9 cellular contexts compared by ENCODE assay signal in genomic region chr1:23792151-23792945, GRCh38. TPM values are rescaled to one million over a fixed set of nuclear protein-coding genes. Genes with fewer than 3 reads are reported as not detected.
A peak's percentile ranks its signal among the peaks of the same experiment; 100 is the strongest.
DNase-seq lines count a peak whose midpoint lies in the region; ATAC-seq, FAIRE-seq and TF ChIP-seq lines count a peak whose summit lies in the region.
"Had no signal": no experiment of that assay in that cellular context is flagged by ENCODE, and none has a peak within 500 bp of the region (broad histone marks: within the 10 kb centered on the region; RNA-seq: fewer than 3 reads in every experiment).

No MANE protein-coding gene starts in this region.

- no peak for FAIRE-seq in K562 (lab: Jason Lieb, UNC)
- FAIRE-seq: G401.6 had no signal

- H4K20me1 ChIP-seq in K562 (replicated peaks; ENCODE audit: control insufficient read depth, insufficient read depth, low read length): peaks cover 3% of the 10 kb centered on the region; the same call in 1 of the 2 replicates

- in situ Hi-C loops in K562 (cut with MboI): no loop called here

- CTCF ChIA-PET in K562 (lab: Yijun Ruan, JAX; ENCODE audit: low intra/inter-chr PET ratio): no interaction called here

- TF ChIP-seq POLR2A in heart left ventricle (IDR thresholded peaks at IDR 0.05) (no peak), K562 (conservative IDR thresholded peaks at IDR 0.05) (no peak)

- H3K4me2 ChIP-seq in K562 (ENCODE audit: insufficient read depth, low read length): peak overlapping the region; percentile 98

- H3K9me3 ChIP-seq in heart left ventricle (no peaks in the 10 kb centered on the region), K562 (replicated peaks; ENCODE audit: control insufficient read depth, insufficient read depth, low read depth, low read length) (no peaks in the 10 kb centered on the region), lung (ENCODE audit: control insufficient read depth in 2 of 2, insufficient read depth in 1 of 2, low read length in 1 of 2) (peaks cover 0 to 3% of the 10 kb centered on the region in 2 donors), upper lobe of right lung (no peaks in the 10 kb centered on the region)

- DNase-seq in heart left ventricle (peak in 1 of 5 donors; percentile 36), left cardiac atrium (no peak), K562 (ENCODE audit: extremely low read depth in 1 of 4, low spot score in 3 of 4) (no peak), lung (ENCODE audit: low spot score) (no peak), upper lobe of right lung (peak; percentile 67), SW480 (ENCODE audit: low spot score) (no peak), GOT3 (lab: John Stamatoyannopoulos, UW) (no peak), NCI-H2029 (lab: John Stamatoyannopoulos, UW) (no peak)

- H3K4me1 ChIP-seq in heart left ventricle (peaks cover 4 to 40% (median 27%) of the 10 kb centered on the region in 12 donors), K562 (replicated peaks in 1 of 2; ENCODE audit: control insufficient read depth in 2 of 2, insufficient read depth in 2 of 2, low read length in 2 of 2) (peaks cover 31 to 52% of the 10 kb centered on the region in 2 experiments), lung (ENCODE audit: control insufficient read depth in 2 of 2, insufficient read depth in 2 of 2, low read length in 2 of 2) (peaks cover 5 to 13% of the 10 kb centered on the region in 2 donors), upper lobe of right lung (peaks cover 25% of the 10 kb centered on the region)

- peak overlapping the region; percentile 39 to 92; a peak in 3 of 4 replicates for H3K9ac ChIP-seq in K562 (ENCODE audit: insufficient read depth in 1 of 2, low read depth in 2 of 2, low read length in 2 of 2)

- peaks cover 29% of the 10 kb centered on the region for H3K79me2 ChIP-seq in K562 (ENCODE audit: control insufficient read depth, insufficient read depth, low read length)

- H3K9me1 ChIP-seq in K562 (ENCODE audit: control insufficient read depth, insufficient read depth, low read length): no peaks in the 10 kb centered on the region

- TF ChIP-seq EP300 in K562 (IDR thresholded peaks at IDR 0.05; ENCODE audit: low read length): no peak

- H3K4me3 ChIP-seq in heart left ventricle (peak overlapping the region in 10 of 12 donors; percentile 48 to 90 (median 78)), K562 (peak overlapping the region; percentile 58), lung (peak overlapping the region; percentile 8), upper lobe of right lung (peak overlapping the region; percentile 91)

- TF ChIP-seq CTCF in heart left ventricle (IDR thresholded peaks at IDR 0.05): no peak
- no peak for TF ChIP-seq CTCF in K562 (IDR thresholded peaks at IDR 0.05 in 2 of 3, conservative IDR thresholded peaks at IDR 0.05 in 1 of 3; ENCODE audit: insufficient read depth in 2 of 3, low read depth in 1 of 3, low read length in 3 of 3)
- TF ChIP-seq CTCF in lung (IDR thresholded peaks at IDR 0.05; ENCODE audit: control extremely low read depth, extremely low read depth): no peak
- TF ChIP-seq CTCF in upper lobe of right lung (IDR thresholded peaks at IDR 0.05): no peak

- 60 to 69% (median 68%) methylated on average over 19 of the region's 19 CpGs for WGBS in heart left ventricle, 4 donors
- WGBS in K562 (ENCODE audit: insufficient coverage, low coverage, missing lambda C conversion rate): 64% methylated on average over 18 of the region's 19 CpGs
- 64 to 82% methylated on average over 15 to 19 of the region's 19 CpGs for WGBS in lung, 2 donors

- intact Hi-C loops in heart left ventricle (cut with DNase I): no loop called here
- intact Hi-C loops in left cardiac atrium (cut with DNase I): no loop called here
- intact Hi-C loops in K562 (cut with micrococcal nuclease): no loop called here
- intact Hi-C loops in upper lobe of right lung (cut with DNase I): no loop called here

- no TSS peak for BruUV-seq in K562 (replicated peaks; lab: Mats Ljungman, UMichigan)

- H3K36me3 ChIP-seq in heart left ventricle: peaks cover 0 to 53% (median 29%) of the 10 kb centered on the region in 9 donors
- peaks cover 60% of the 10 kb centered on the region for H3K36me3 ChIP-seq in K562 (ENCODE audit: control insufficient read depth, insufficient read depth, low read length)
- H3K36me3 ChIP-seq in lung (ENCODE audit: control insufficient read depth in 2 of 2, insufficient read depth in 2 of 2, low read length in 2 of 2): peaks cover 0 to 41% of the 10 kb centered on the region in 2 donors
- H3K36me3 ChIP-seq in upper lobe of right lung: peaks cover 54% of the 10 kb centered on the region

- no peak overlapping the region for H2AFZ ChIP-seq in K562 (ENCODE audit: low read depth, low read length)

- ATAC-seq in heart left ventricle (no peak), left cardiac atrium (no peak), K562 (no peak), lung (ENCODE audit: insufficient read depth, low FRiP score) (no peak), upper lobe of right lung (no peak)

- POLR2A ChIA-PET in K562 (lab: Yijun Ruan, JAX): interaction anchor here (0.6 to 10.2 kb wide), 7 partner anchors 8 to 97 kb away, joined by 3 to 197 read pairs (median 11); partner anchors contain the start of genes GALE and PITHD1

- TF ChIP-seq RAD21 in K562 (CRISPR knock-in tag; conservative IDR thresholded peaks at IDR 0.05 in 1 of 2, IDR thresholded peaks at IDR 0.05 in 1 of 2): no peak

- no peaks in the 10 kb centered on the region for H3K27me3 ChIP-seq in heart left ventricle
- no peaks in the 10 kb centered on the region for H3K27me3 ChIP-seq in K562 (ENCODE audit: control insufficient read depth in 2 of 2, insufficient read depth in 2 of 2, low read length in 2 of 2)
- no peaks in the 10 kb centered on the region for H3K27me3 ChIP-seq in lung (ENCODE audit: control insufficient read depth, insufficient read depth)
- no peaks in the 10 kb centered on the region for H3K27me3 ChIP-seq in upper lobe of right lung

- H3K27ac ChIP-seq in heart left ventricle (peak overlapping the region in 5 of 12 donors; percentile 24 to 87 (median 59)), K562 (ENCODE audit: extremely low read depth, low read depth, low read length) (peak overlapping the region; percentile 47), lung (ENCODE audit: low read depth in 1 of 2, low read length in 1 of 2) (peak overlapping the region in 1 of 2 donors; percentile 54), upper lobe of right lung (peak overlapping the region; percentile 17)

RNA-seq across cellular contexts. Expression of gene LYPLA2, which starts 1.4 kb away (rescaled TPM):
- 10 to 100 TPM; 23.5 to 53.6 (median 29.5) TPM for total RNA-seq in heart left ventricle
- polyA plus RNA-seq in heart left ventricle: 10 to 100 TPM; 22.2 to 63.3 TPM
- 10 to 100 TPM; 32.3 to 36.4 TPM for total RNA-seq in left cardiac atrium
- 27.3 and 126 TPM in 2 replicates for total RNA-seq in K562 (2011; cell fraction: chromatin; rRNA removed; ENCODE audit: low replicate concordance)
- total RNA-seq in K562 (2011; cell fraction: nucleolus; rRNA removed): 89.4 and 103 TPM in 2 replicates
- total RNA-seq in K562 (2011; cell fraction: nucleoplasm; rRNA removed): 56.7 and 62.0 TPM in 2 replicates
- 126 and 144 TPM in 2 replicates for total RNA-seq in K562 (2014; rRNA removed)
- total RNA-seq in K562 (2014; rRNA removed; fragmentation: Illumina TruSeq; extraction: Trizol): 17.4 and 25.8 TPM in 2 replicates
- 56.5 and 58.4 TPM in 2 replicates for total RNA-seq in K562 (2015; rRNA removed; fragmentation: Illumina TruSeq; extraction: Trizol)
- total RNA-seq in K562 (2021): 108 and 109 TPM in 2 replicates
- 60.1 and 72.7 TPM in 2 replicates for polyA plus RNA-seq in K562 (2011; rRNA removed)
- 89.6 and 223 TPM in 2 replicates for polyA plus RNA-seq in K562 (2011; cell fraction: cytosol; rRNA removed)
- 141 and 217 TPM in 2 replicates for polyA plus RNA-seq in K562 (2011; cell fraction: nucleus; rRNA removed)
- polyA plus RNA-seq in K562 (2012): 97.6 and 103 TPM in 2 replicates
- 90.2 and 141 TPM in 2 replicates for polyA plus RNA-seq in K562 (2014; fragmentation: Illumina TruSeq; extraction: Trizol)
- 1 to 10 TPM; 3.9 to 9.9 TPM for polyA plus RNA-seq in K562 (2014; fragmentation: Nextera tagmentation; extraction: Ambion mirVana)
- polyA plus RNA-seq in K562 (2014; rRNA removed): 127 and 128 TPM in 2 replicates
- polyA minus RNA-seq in K562 (2011; rRNA and poly(A)+ RNA removed): 21.3 and 39.9 TPM in 2 replicates
- polyA minus RNA-seq in K562 (2011; cell fraction: cytosol; rRNA and poly(A)+ RNA removed): 64.0 and 69.4 TPM in 2 replicates
- polyA minus RNA-seq in K562 (2011; cell fraction: nucleus; rRNA and poly(A)+ RNA removed): 25.7 and 26.4 TPM in 2 replicates
- total RNA-seq in lung: 10 to 100 TPM; 30.9 to 66.8 TPM
- polyA plus RNA-seq in lung: 10 to 100 TPM; 67.1 to 83.1 TPM
- 45.9 TPM for total RNA-seq in upper lobe of right lung

RNA-seq across cellular contexts. Expression of gene GALE, which starts 8.2 kb away (rescaled TPM):
- 10 to 100 TPM in 2 of 9 donors, 1 to 10 TPM in 7; 6.2 to 13.8 (median 8.9) TPM for total RNA-seq in heart left ventricle
- polyA plus RNA-seq in heart left ventricle: 10 to 100 TPM; 14.8 to 20.8 TPM
- 10 to 100 TPM in 1 of 2 donors, 1 to 10 TPM in 1; 9.7 to 16.0 TPM for total RNA-seq in left cardiac atrium
- 48.0 and 134 TPM in 2 replicates for total RNA-seq in K562 (2011; cell fraction: chromatin; rRNA removed; ENCODE audit: low replicate concordance)
- total RNA-seq in K562 (2011; cell fraction: nucleolus; rRNA removed): 107 and 108 TPM in 2 replicates
- 54.4 and 66.4 TPM in 2 replicates for total RNA-seq in K562 (2011; cell fraction: nucleoplasm; rRNA removed)
- 130 and 133 TPM in 2 replicates for total RNA-seq in K562 (2014; rRNA removed)
- 36.8 and 48.3 TPM in 2 replicates for total RNA-seq in K562 (2014; rRNA removed; fragmentation: Illumina TruSeq; extraction: Trizol)
- total RNA-seq in K562 (2015; rRNA removed; fragmentation: Illumina TruSeq; extraction: Trizol): 86.2 and 91.3 TPM in 2 replicates
- total RNA-seq in K562 (2021): 108 and 112 TPM in 2 replicates
- polyA plus RNA-seq in K562 (2011; rRNA removed): 88.3 and 104 TPM in 2 replicates
- polyA plus RNA-seq in K562 (2011; cell fraction: cytosol; rRNA removed): 132 and 175 TPM in 2 replicates
- 105 and 111 TPM in 2 replicates for polyA plus RNA-seq in K562 (2011; cell fraction: nucleus; rRNA removed)
- polyA plus RNA-seq in K562 (2012): 89.3 and 129 TPM in 2 replicates
- 96.6 and 108 TPM in 2 replicates for polyA plus RNA-seq in K562 (2014; fragmentation: Illumina TruSeq; extraction: Trizol)
- 10 to 100 TPM in 1 of 2 experiments, 1 to 10 TPM in 1; 8.4 to 48.4 TPM for polyA plus RNA-seq in K562 (2014; fragmentation: Nextera tagmentation; extraction: Ambion mirVana)
- 125 and 139 TPM in 2 replicates for polyA plus RNA-seq in K562 (2014; rRNA removed)
- polyA minus RNA-seq in K562 (2011; rRNA and poly(A)+ RNA removed): 33.6 and 40.5 TPM in 2 replicates
- 29.0 and 36.3 TPM in 2 replicates for polyA minus RNA-seq in K562 (2011; cell fraction: cytosol; rRNA and poly(A)+ RNA removed)
- polyA minus RNA-seq in K562 (2011; cell fraction: nucleus; rRNA and poly(A)+ RNA removed): 28.5 and 41.0 TPM in 2 replicates
- 10 to 100 TPM; 21.4 to 83.9 TPM for total RNA-seq in lung
- polyA plus RNA-seq in lung: 100 to 1,000 TPM in 1 of 2 donors, 10 to 100 TPM in 1; 76.0 to 146 TPM
- total RNA-seq in upper lobe of right lung: 62.9 TPM

RNA-seq across cellular contexts. Expression of gene PITHD1, which starts 14.1 kb away (rescaled TPM):
- total RNA-seq in heart left ventricle (10 to 100 TPM; 34.8 to 59.2 (median 46.2) TPM), left cardiac atrium (10 to 100 TPM; 34.9 to 39.6 TPM), K562 (2014; rRNA removed) (149 and 175 TPM in 2 replicates), K562 (2014; rRNA removed; fragmentation: Illumina TruSeq; extraction: Trizol) (172 and 175 TPM in 2 replicates), K562 (2015; rRNA removed; fragmentation: Illumina TruSeq; extraction: Trizol) (144 and 151 TPM in 2 replicates), K562 (2021) (126 and 141 TPM in 2 replicates), lung (10 to 100 TPM; 44.7 to 55.7 TPM), upper lobe of right lung (46.5 TPM)
- polyA plus RNA-seq in heart left ventricle (10 to 100 TPM; 31.8 to 86.4 TPM), K562 (2011; rRNA removed) (159 and 167 TPM in 2 replicates), K562 (2014; fragmentation: Illumina TruSeq; extraction: Trizol) (133 and 138 TPM in 2 replicates), K562 (2014; fragmentation: Nextera tagmentation; extraction: Ambion mirVana) (10 to 100 TPM; 46.5 to 51.7 TPM), K562 (2014; rRNA removed) (159 and 175 TPM in 2 replicates), lung (10 to 100 TPM; 39.2 to 50.0 TPM)
- total RNA-seq in K562 (2011; cell fraction: chromatin; rRNA removed; ENCODE audit: low replicate concordance): 96.3 and 113 TPM in 2 replicates
- 53.2 and 60.7 TPM in 2 replicates for total RNA-seq in K562 (2011; cell fraction: nucleolus; rRNA removed)
- total RNA-seq in K562 (2011; cell fraction: nucleoplasm; rRNA removed): 112 and 144 TPM in 2 replicates
- 81.9 and 157 TPM in 2 replicates for polyA plus RNA-seq in K562 (2011; cell fraction: cytosol; rRNA removed)
- polyA plus RNA-seq in K562 (2011; cell fraction: nucleus; rRNA removed): 74.8 and 105 TPM in 2 replicates
- 80.0 and 120 TPM in 2 replicates for polyA plus RNA-seq in K562 (2012)
- 59.4 and 74.4 TPM in 2 replicates for polyA minus RNA-seq in K562 (2011; rRNA and poly(A)+ RNA removed)
- polyA minus RNA-seq in K562 (2011; cell fraction: cytosol; rRNA and poly(A)+ RNA removed): 29.4 and 34.5 TPM in 2 replicates
- 17.0 and 32.8 TPM in 2 replicates for polyA minus RNA-seq in K562 (2011; cell fraction: nucleus; rRNA and poly(A)+ RNA removed)

RNA-seq across cellular contexts. Expression of gene HMGCL, which starts 32.9 kb away (rescaled TPM):
- 10 to 100 TPM; 22.0 to 44.3 (median 41.1) TPM for total RNA-seq in heart left ventricle
- polyA plus RNA-seq in heart left ventricle: 10 to 100 TPM; 24.3 to 27.8 TPM
- total RNA-seq in left cardiac atrium: 10 to 100 TPM; 23.1 to 23.4 TPM
- total RNA-seq in K562 (2011; cell fraction: chromatin; rRNA removed; ENCODE audit: low replicate concordance): 44.6 and 54.9 TPM in 2 replicates
- 33.6 and 36.7 TPM in 2 replicates for total RNA-seq in K562 (2011; cell fraction: nucleolus; rRNA removed)
- 43.8 and 70.2 TPM in 2 replicates for total RNA-seq in K562 (2011; cell fraction: nucleoplasm; rRNA removed)
- 24.2 TPM in 2 replicates for total RNA-seq in K562 (2014; rRNA removed)
- total RNA-seq in K562 (2014; rRNA removed; fragmentation: Illumina TruSeq; extraction: Trizol): 14.7 and 18.8 TPM in 2 replicates
- 15.5 and 18.0 TPM in 2 replicates for total RNA-seq in K562 (2015; rRNA removed; fragmentation: Illumina TruSeq; extraction: Trizol)
- total RNA-seq in K562 (2021): 19.5 and 20.3 TPM in 2 replicates
- 37.8 and 43.1 TPM in 2 replicates for polyA plus RNA-seq in K562 (2011; rRNA removed)
- polyA plus RNA-seq in K562 (2011; cell fraction: cytosol; rRNA removed): 29.4 and 39.5 TPM in 2 replicates
- 22.1 and 29.0 TPM in 2 replicates for polyA plus RNA-seq in K562 (2011; cell fraction: nucleus; rRNA removed)
- 21.8 and 49.2 TPM in 2 replicates for polyA plus RNA-seq in K562 (2012)
- 22.6 and 23.9 TPM in 2 replicates for polyA plus RNA-seq in K562 (2014; fragmentation: Illumina TruSeq; extraction: Trizol)
- 10 to 100 TPM; 73.0 to 82.2 TPM for polyA plus RNA-seq in K562 (2014; fragmentation: Nextera tagmentation; extraction: Ambion mirVana)
- polyA plus RNA-seq in K562 (2014; rRNA removed): 23.2 and 24.6 TPM in 2 replicates
- 26.6 and 26.7 TPM in 2 replicates for polyA minus RNA-seq in K562 (2011; rRNA and poly(A)+ RNA removed)
- polyA minus RNA-seq in K562 (2011; cell fraction: cytosol; rRNA and poly(A)+ RNA removed): 9.7 and 10.6 TPM in 2 replicates
- polyA minus RNA-seq in K562 (2011; cell fraction: nucleus; rRNA and poly(A)+ RNA removed): 8.5 and 13.7 TPM in 2 replicates
- total RNA-seq in lung: 10 to 100 TPM; 46.6 to 47.6 TPM
- polyA plus RNA-seq in lung: 10 to 100 TPM; 33.3 to 41.2 TPM
- total RNA-seq in upper lobe of right lung: 40.1 TPM

RNA-seq across cellular contexts. Expression of gene ELOA, which starts 49.1 kb away (rescaled TPM):
- total RNA-seq in heart left ventricle (10 to 100 TPM; 28.9 to 45.8 (median 34.3) TPM), left cardiac atrium (10 to 100 TPM; 30.0 to 30.2 TPM), K562 (2014; rRNA removed) (61.3 and 70.8 TPM in 2 replicates), K562 (2014; rRNA removed; fragmentation: Illumina TruSeq; extraction: Trizol) (74.1 and 75.8 TPM in 2 replicates), K562 (2015; rRNA removed; fragmentation: Illumina TruSeq; extraction: Trizol) (77.6 and 80.0 TPM in 2 replicates), K562 (2021) (66.6 and 70.8 TPM in 2 replicates), lung (10 to 100 TPM; 36.2 to 65.0 TPM), upper lobe of right lung (66.2 TPM)
- polyA plus RNA-seq in heart left ventricle (10 to 100 TPM; 11.3 to 30.0 TPM), K562 (2011; rRNA removed) (29.7 and 33.3 TPM in 2 replicates), K562 (2014; fragmentation: Illumina TruSeq; extraction: Trizol) (80.6 and 98.6 TPM in 2 replicates), K562 (2014; fragmentation: Nextera tagmentation; extraction: Ambion mirVana) (10 to 100 TPM; 31.9 to 53.6 TPM), K562 (2014; rRNA removed) (44.4 and 48.7 TPM in 2 replicates), lung (10 to 100 TPM; 24.0 to 27.3 TPM)
- total RNA-seq in K562 (2011; cell fraction: chromatin; rRNA removed; ENCODE audit: low replicate concordance): 40.0 and 60.8 TPM in 2 replicates
- total RNA-seq in K562 (2011; cell fraction: nucleolus; rRNA removed): 22.4 and 23.7 TPM in 2 replicates
- 31.1 and 33.1 TPM in 2 replicates for total RNA-seq in K562 (2011; cell fraction: nucleoplasm; rRNA removed)
- 13.9 and 14.8 TPM in 2 replicates for polyA plus RNA-seq in K562 (2011; cell fraction: cytosol; rRNA removed)
- 24.7 and 25.8 TPM in 2 replicates for polyA plus RNA-seq in K562 (2011; cell fraction: nucleus; rRNA removed)
- 28.7 and 53.0 TPM in 2 replicates for polyA plus RNA-seq in K562 (2012)
- 35.1 and 35.7 TPM in 2 replicates for polyA minus RNA-seq in K562 (2011; rRNA and poly(A)+ RNA removed)
- polyA minus RNA-seq in K562 (2011; cell fraction: cytosol; rRNA and poly(A)+ RNA removed): 25.7 and 34.4 TPM in 2 replicates
- polyA minus RNA-seq in K562 (2011; cell fraction: nucleus; rRNA and poly(A)+ RNA removed): 10.5 and 19.7 TPM in 2 replicates

Comparison
In these comparisons a context has a peak if more than half of its experiments do, and no peak if none do; other contexts are left out.
1. H3K4me3 ChIP-seq: peak in every context shown above with its lines; median percentile 91 in upper lobe of right lung; 78 in heart left ventricle; 58 in K562; 8 in lung.